Comparison of ENCODE assay signal across 1 cellular context in genomic region chr21:46253610-46254124, GRCh38.
A peak's percentile ranks its signal among the peaks of the same experiment; 100 is the strongest.
TF ChIP-seq lines count a peak whose summit lies in the region.

No MANE protein-coding gene starts in this region.

TF ChIP-seq in GM12878, 131 proteins besides CTCF, POLR2A, EP300 and RAD21 (continued from another document):
- TF ChIP-seq REST (IDR thresholded peaks at IDR 0.05; ENCODE audit: low read depth, low read length) (no peak), ZZZ3 (IDR thresholded peaks at IDR 0.05; ENCODE audit: control insufficient read depth, insufficient read length, low read depth) (no peak), RB1 (IDR thresholded peaks at IDR 0.05; ENCODE audit: borderline replicate concordance) (no peak), ZBTB11 (CRISPR knock-in tag; IDR thresholded peaks at IDR 0.05) (no peak), NKRF (conservative IDR thresholded peaks at IDR 0.05) (no peak), HCFC1 (IDR thresholded peaks at IDR 0.05; ENCODE audit: low read length) (no peak), NFIC (IDR thresholded peaks at IDR 0.05; ENCODE audit: low read depth, low read length) (no peak), E4F1 (IDR thresholded peaks at IDR 0.05; ENCODE audit: borderline replicate concordance, partially characterized antibody) (no peak), RELA (IDR thresholded peaks at IDR 0.05; ENCODE audit: borderline replicate concordance, partially characterized antibody) (no peak), SMAD1 (IDR thresholded peaks at IDR 0.05; ENCODE audit: low read depth, partially characterized antibody) (no peak), GATAD2B (conservative IDR thresholded peaks at IDR 0.05; ENCODE audit: low read depth) (no peak), YY1 (IDR thresholded peaks at IDR 0.05; ENCODE audit: low read depth, low read length) (peak; percentile 68; the same call in 1 of the 2 replicates), ZBED1 (IDR thresholded peaks at IDR 0.05; ENCODE audit: borderline replicate concordance) (peak; percentile 98), ZNF384 (IDR thresholded peaks at IDR 0.05; ENCODE audit: borderline replicate concordance, low read depth, low read length) (no peak)
